Comparison of ENCODE assay signal across 17 cellular contexts in the genomic region with DNA sequence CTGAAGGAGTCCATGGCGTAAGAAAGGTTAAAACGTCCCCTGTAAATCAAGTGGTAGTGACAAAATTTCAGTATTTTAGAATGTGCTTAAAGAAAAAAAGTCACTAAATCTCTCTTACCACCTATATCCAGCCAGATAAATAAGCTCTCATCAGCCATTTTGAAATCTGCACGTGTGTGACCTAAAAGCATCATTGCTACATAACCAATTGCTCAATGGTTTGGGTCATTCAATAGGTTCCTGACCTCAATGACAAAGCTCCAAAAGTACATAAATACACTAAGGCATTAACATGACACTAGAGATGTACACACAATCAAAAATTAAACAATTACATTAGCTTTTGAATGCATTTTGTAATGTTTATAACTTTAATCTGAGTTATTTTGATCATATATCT.
"Had no signal": no experiment of that assay in that cellular context is flagged by ENCODE, and none has a peak within 500 bp of the region (broad histone marks: within the 10 kb centered on the region; RNA-seq: fewer than 3 reads in every experiment).

No MANE protein-coding gene starts in this region.

- ATAC-seq: activated CD4-positive, CD25-positive, alpha-beta regulatory T cell treated with anti-CD3 and anti-CD28 coated beads, Interleukin-2, amount 50 U/mL, for 24 hours; activated naive CD8-positive, alpha-beta T cell treated with anti-CD3 and anti-CD28 coated beads, Interleukin-2, amount 50 U/mL, for 24 hours; mucosa of descending colon had no signal

- DNase-seq: activated CD4-positive, alpha-beta T cell treated with anti-CD3 and anti-CD28 coated beads, Interleukin-2, amount 10 ng/mL, durations not matched to agents 7 days and 5 days; activated CD8-positive, alpha-beta memory T cell treated with anti-CD3 and anti-CD28 coated beads, Interleukin-2, amount 50 U/mL, for 4 hours; activated effector memory CD4-positive, alpha-beta T cell treated with Interleukin-2 at 50 U/mL for 16 hours; activated naive CD4-positive, alpha-beta T cell treated with anti-CD3 and anti-CD28 coated beads, Interleukin-2, amount 10 ng/mL, durations not matched to agents 7 days and 5 days; activated naive CD8-positive, alpha-beta T cell treated with anti-CD3 and anti-CD28 coated beads, Interleukin-2, amount 50 U/mL, for 24 hours; activated T-cell treated with anti-CD3 and anti-CD28 coated beads, Interleukin-2, amount 50 U/mL, for 48 hours; anterior cingulate cortex; colonic mucosa; immature natural killer cell; mesenchymal stem cell; mucosa of descending colon; naive B cell; stimulated activated CD4-positive, alpha-beta T cell treated with anti-CD3 and anti-CD28 coated beads, Interleukin-12 subunit alpha, Interleukin-12 subunit beta, amount 100 ng/mL, for 4 hours; stimulated activated CD4-positive, alpha-beta T cell treated with anti-CD3 and anti-CD28 coated beads, Interleukin-1b, Interleukin-23, amount 100 ng/mL, for 48 hours; transverse colon; uterus had no signal
